In the genomic region with DNA sequence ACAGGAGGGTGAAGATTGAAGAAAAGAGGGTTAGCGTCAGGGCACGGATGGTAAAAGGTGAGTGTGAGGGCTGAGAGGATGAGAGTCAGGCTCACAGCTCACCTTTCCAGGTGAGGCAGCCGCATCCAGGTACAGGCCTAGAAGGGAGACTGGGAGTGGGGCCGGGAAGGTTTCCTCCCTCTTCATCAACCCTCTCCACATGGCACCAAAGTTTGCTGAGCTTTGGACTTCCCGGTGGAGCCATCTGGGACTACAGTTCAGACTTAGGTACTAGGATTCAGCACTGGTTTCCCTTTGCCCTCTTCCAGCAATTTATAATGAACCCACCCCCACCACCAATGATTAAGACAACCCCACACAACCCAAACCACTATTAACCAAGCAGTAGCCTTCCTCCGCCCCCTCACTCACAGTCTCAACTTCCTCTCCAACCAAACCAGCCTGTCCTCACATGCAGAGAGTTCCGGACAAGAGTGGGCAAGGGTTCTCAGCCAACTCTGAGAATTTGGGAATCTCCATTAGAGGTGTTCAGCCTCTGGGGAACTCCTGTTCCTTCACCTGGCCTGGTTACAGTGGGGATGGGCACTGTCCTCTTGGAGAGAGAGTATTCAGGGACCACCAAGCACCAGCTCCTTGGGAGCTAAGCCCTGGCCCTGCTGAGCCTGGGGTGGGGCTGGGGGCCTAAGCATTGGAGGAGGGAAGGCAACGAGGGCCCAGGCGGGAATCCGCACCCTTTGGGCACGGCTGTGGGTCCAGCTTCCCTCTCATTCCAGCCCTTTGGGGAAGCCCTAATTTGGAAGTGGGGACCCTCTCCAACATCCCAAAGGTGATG, we compare ENCODE assay signal across 18 cellular contexts. TPM values are rescaled to one million over a fixed set of nuclear protein-coding genes. Genes with fewer than 3 reads are reported as not detected.
DNase-seq lines count a peak whose midpoint lies in the region; ATAC-seq and TF ChIP-seq lines count a peak whose summit lies in the region.
"Had no signal": no experiment of that assay in that cellular context is flagged by ENCODE, and none has a peak within 500 bp of the region (broad histone marks: within the 10 kb centered on the region; RNA-seq: fewer than 3 reads in every experiment).

No MANE protein-coding gene starts in this region.

- TF ChIP-seq POLR2A in breast epithelium (IDR thresholded peaks at IDR 0.05): no peak

- ATAC-seq in activated naive CD4-positive, alpha-beta T cell treated with anti-CD3 and anti-CD28 coated beads, Interleukin-2, amount 50 U/mL, for 72 hours: no peak
- ATAC-seq in GM21367 (IDR thresholded peaks at IDR 0.05; ENCODE audit: unreplicated experiment): no peak
- ATAC-seq: body of pancreas, SK-N-SH treated with all-trans-retinoic acid at 6 μM for 48 hours had no signal

- no peak for TF ChIP-seq CTCF in breast epithelium (IDR thresholded peaks at IDR 0.05)
- TF ChIP-seq CTCF in type B pancreatic cell (conservative IDR thresholded peaks at IDR 0.05): no peak
- TF ChIP-seq CTCF in GM10248 (IDR thresholded peaks at IDR 0.05; ENCODE audit: control extremely low read depth, extremely low read depth, low read depth, missing control alignments): no peak

- no peak for DNase-seq in activated naive CD4-positive, alpha-beta T cell treated with anti-CD3 and anti-CD28 coated beads, Interleukin-2, amount 10 ng/mL, durations not matched to agents 7 days and 5 days
- DNase-seq in activated naive CD4-positive, alpha-beta T cell treated with anti-CD3 and anti-CD28 coated beads, Interleukin-2, amount 50 U/mL, for 72 hours (ENCODE audit: low spot score in 2 of 2): no peak
- DNase-seq in breast epithelium (ENCODE audit: low spot score in 2 of 2): no peak
- peak; percentile 51 for DNase-seq in mesenteric fat pad (ENCODE audit: low spot score)
- DNase-seq in type B pancreatic cell (ENCODE audit: extremely low spot score, unreplicated experiment): no peak
- DNase-seq in stimulated activated CD8-positive, alpha-beta memory T cell treated with anti-CD3 and anti-CD28 coated beads, Interleukin-4, amount 100 ng/mL, for 48 hours: no peak
- no peak for DNase-seq in GM10248 (ENCODE audit: extremely low spot score)
- DNase-seq: 8988T; activated CD4-positive, CD25-positive, alpha-beta regulatory T cell; body of pancreas; effector memory CD4-positive, alpha-beta T cell; Kasumi-1; left ventricle myocardium inferior; NCI-H1930; occipital lobe; transverse colon had no signal

- no peaks in the 10 kb centered on the region for H3K9me3 ChIP-seq in breast epithelium
- H3K9me3 ChIP-seq: body of pancreas, left ventricle myocardium inferior, transverse colon had no signal

- peak overlapping the region in 1 of 3 donors; percentile 66 for H3K4me3 ChIP-seq in breast epithelium
- H3K4me3 ChIP-seq: body of pancreas, left ventricle myocardium inferior, transverse colon had no signal

- CTCF ChIA-PET in activated naive CD4-positive, alpha-beta T cell treated with anti-CD3 and anti-CD28 coated beads, Interleukin-2, amount 10 ng/mL, durations not matched to agents 7 days and 5 days (lab: Charles Lee): interaction anchor here (0.7 to 2.2 kb wide), 6 partner anchors 19 to 144 kb away, joined by 3 to 13 read pairs (median 3); a partner anchor contains a TSS
- CTCF ChIA-PET in GM10248 (lab: Yijun Ruan, JAX): interaction anchor here (0.7 to 4.3 kb wide), 10 partner anchors 8 to 163 kb away, joined by 3 to 30 read pairs (median 5); a partner anchor contains a TSS

- POLR2A ChIA-PET in GM10248 (lab: Yijun Ruan, JAX): interaction anchor here (0.5 kb wide), 1 partner anchor 151 kb away, joined by 4 read pairs; no protein-coding TSS in a partner anchor

- H3K4me1 ChIP-seq in breast epithelium: peaks cover 0 to 8% of the 10 kb centered on the region in 2 donors

- no peaks in the 10 kb centered on the region for H3K36me3 ChIP-seq in breast epithelium
- H3K36me3 ChIP-seq: left ventricle myocardium inferior, transverse colon had no signal

- peaks cover 100% of the 10 kb centered on the region for H3K27me3 Mint-ChIP-seq in activated naive CD4-positive, alpha-beta T cell treated with anti-CD3 and anti-CD28 coated beads, Interleukin-2, amount 10 ng/mL, durations not matched to agents 7 days and 5 days
- peaks cover 67% of the 10 kb centered on the region for H3K27me3 Mint-ChIP-seq in type B pancreatic cell

- peak overlapping the region; percentile 68 to 84 for H3K27ac ChIP-seq in breast epithelium
- H3K27ac ChIP-seq: body of pancreas, left ventricle myocardium inferior had no signal

- peak overlapping the region; percentile 0 for H3K27ac Mint-ChIP-seq in activated naive CD4-positive, alpha-beta T cell treated with anti-CD3 and anti-CD28 coated beads, Interleukin-2, amount 10 ng/mL, durations not matched to agents 7 days and 5 days
- H3K27ac Mint-ChIP-seq in activated naive CD4-positive, alpha-beta T cell treated with anti-CD3 and anti-CD28 coated beads, Interleukin-2, amount 50 U/mL, for 72 hours: no peak overlapping the region
- peak overlapping the region; percentile 69 for H3K27ac Mint-ChIP-seq in type B pancreatic cell

- peaks cover 33% of the 10 kb centered on the region for H3K4me1 Mint-ChIP-seq in activated naive CD4-positive, alpha-beta T cell treated with anti-CD3 and anti-CD28 coated beads, Interleukin-2, amount 10 ng/mL, durations not matched to agents 7 days and 5 days
- peaks cover 54% of the 10 kb centered on the region for H3K4me1 Mint-ChIP-seq in type B pancreatic cell (ENCODE audit: unreplicated experiment)

- intact Hi-C loops in breast epithelium (cut with DNase I; ENCODE audit: low total_unique reads): no loop called here

- H3K4me3 Mint-ChIP-seq in activated naive CD4-positive, alpha-beta T cell treated with anti-CD3 and anti-CD28 coated beads, Interleukin-2, amount 10 ng/mL, durations not matched to agents 7 days and 5 days: no peak overlapping the region
- peak overlapping the region; percentile 98 for H3K4me3 Mint-ChIP-seq in type B pancreatic cell

- peaks cover 2% of the 10 kb centered on the region for H3K36me3 Mint-ChIP-seq in activated naive CD4-positive, alpha-beta T cell treated with anti-CD3 and anti-CD28 coated beads, Interleukin-2, amount 10 ng/mL, durations not matched to agents 7 days and 5 days
- peaks cover 0 to 6% of the 10 kb centered on the region in 2 donors for H3K36me3 Mint-ChIP-seq in activated naive CD4-positive, alpha-beta T cell treated with anti-CD3 and anti-CD28 coated beads, Interleukin-2, amount 50 U/mL, for 72 hours
- peaks cover 9% of the 10 kb centered on the region for H3K36me3 Mint-ChIP-seq in type B pancreatic cell

- no peaks in the 10 kb centered on the region for H3K27me3 ChIP-seq in breast epithelium

- H3K9me3 Mint-ChIP-seq in activated naive CD4-positive, alpha-beta T cell treated with anti-CD3 and anti-CD28 coated beads, Interleukin-2, amount 10 ng/mL, durations not matched to agents 7 days and 5 days: no peaks in the 10 kb centered on the region
- H3K9me3 Mint-ChIP-seq in activated naive CD4-positive, alpha-beta T cell treated with anti-CD3 and anti-CD28 coated beads, Interleukin-2, amount 50 U/mL, for 72 hours: no peaks in the 10 kb centered on the region
- H3K9me3 Mint-ChIP-seq in type B pancreatic cell: no peaks in the 10 kb centered on the region

RNA-seq across cellular contexts. Expression of a gene that starts 2.3 kb away (rescaled TPM):
- total RNA-seq in activated naive CD4-positive, alpha-beta T cell treated with anti-CD3 and anti-CD28 coated beads, Interleukin-2, amount 50 U/mL, for 72 hours: under 1 TPM in 1 of 2 donors, not detected in 1; 0.18 TPM
- 1 to 10 TPM; 1.8 to 2.3 (median 1.9) TPM for total RNA-seq in breast epithelium
- total RNA-seq in mesenteric fat pad: 2.2 TPM
- total RNA-seq in type B pancreatic cell (ENCODE audit: low replicate concordance): 6.7 and 47.9 TPM in 2 replicates
- total RNA-seq: body of pancreas, left ventricle myocardium inferior, occipital lobe had no signal

RNA-seq across cellular contexts. Expression of a gene that starts 18.4 kb away (rescaled TPM):
- not detected for total RNA-seq in activated naive CD4-positive, alpha-beta T cell treated with anti-CD3 and anti-CD28 coated beads, Interleukin-2, amount 50 U/mL, for 72 hours
- under 1 TPM; 0.73 to 0.98 (median 0.96) TPM for total RNA-seq in breast epithelium
- total RNA-seq in mesenteric fat pad: 0.55 TPM
- total RNA-seq in type B pancreatic cell (ENCODE audit: low replicate concordance): 1.9 and 56.9 TPM in 2 replicates
- total RNA-seq: body of pancreas, left ventricle myocardium inferior, occipital lobe had no signal

RNA-seq across cellular contexts. Expression of a gene that starts 23.1 kb away (rescaled TPM):
- total RNA-seq in activated naive CD4-positive, alpha-beta T cell treated with anti-CD3 and anti-CD28 coated beads, Interleukin-2, amount 50 U/mL, for 72 hours: not detected
- 1 to 10 TPM; 3.3 to 4.1 (median 4.0) TPM for total RNA-seq in breast epithelium
- total RNA-seq in mesenteric fat pad: 0.74 TPM
- total RNA-seq in type B pancreatic cell (ENCODE audit: low replicate concordance): 4.8 and 23.0 TPM in 2 replicates
- total RNA-seq: body of pancreas, left ventricle myocardium inferior, occipital lobe had no signal

RNA-seq across cellular contexts. Expression of a gene that starts 42.5 kb away (rescaled TPM):
- not detected for total RNA-seq in activated naive CD4-positive, alpha-beta T cell treated with anti-CD3 and anti-CD28 coated beads, Interleukin-2, amount 50 U/mL, for 72 hours
- total RNA-seq in breast epithelium: 1 to 10 TPM in 2 of 3 donors, under 1 TPM in 1; 0.73 to 5.4 (median 2.0) TPM
- total RNA-seq in mesenteric fat pad: 0.35 TPM
- 0.77 and 1.5 TPM in 2 replicates for total RNA-seq in type B pancreatic cell (ENCODE audit: low replicate concordance)
- total RNA-seq: body of pancreas, left ventricle myocardium inferior, occipital lobe, transverse colon had no signal

RNA-seq across cellular contexts. Expression of a gene that starts 51.3 kb away (rescaled TPM):
- total RNA-seq in activated naive CD4-positive, alpha-beta T cell treated with anti-CD3 and anti-CD28 coated beads, Interleukin-2, amount 50 U/mL, for 72 hours: not detected
- total RNA-seq in breast epithelium (10 to 100 TPM in 1 of 3 donors, 1 to 10 TPM in 2; 3.8 to 16.8 (median 4.6) TPM), mesenteric fat pad (0.42 TPM), type B pancreatic cell (ENCODE audit: low replicate concordance) (0.27 and 0.36 TPM in 2 replicates)
- total RNA-seq: body of pancreas, left ventricle myocardium inferior, occipital lobe, transverse colon had no signal

Comparison
In these comparisons a context has a peak if more than half of its experiments do, and no peak if none do; other contexts are left out.
1. H3K27ac Mint-ChIP-seq: peak in activated naive CD4-positive, alpha-beta T cell treated with anti-CD3 and anti-CD28 coated beads, Interleukin-2, amount 10 ng/mL, durations not matched to agents 7 days and 5 days (single experiment) and type B pancreatic cell (single experiment); none in activated naive CD4-positive, alpha-beta T cell treated with anti-CD3 and anti-CD28 coated beads, Interleukin-2, amount 50 U/mL, for 72 hours (0 of 2).